ENCODE assay signal across 1 cellular context in the genomic region with DNA sequence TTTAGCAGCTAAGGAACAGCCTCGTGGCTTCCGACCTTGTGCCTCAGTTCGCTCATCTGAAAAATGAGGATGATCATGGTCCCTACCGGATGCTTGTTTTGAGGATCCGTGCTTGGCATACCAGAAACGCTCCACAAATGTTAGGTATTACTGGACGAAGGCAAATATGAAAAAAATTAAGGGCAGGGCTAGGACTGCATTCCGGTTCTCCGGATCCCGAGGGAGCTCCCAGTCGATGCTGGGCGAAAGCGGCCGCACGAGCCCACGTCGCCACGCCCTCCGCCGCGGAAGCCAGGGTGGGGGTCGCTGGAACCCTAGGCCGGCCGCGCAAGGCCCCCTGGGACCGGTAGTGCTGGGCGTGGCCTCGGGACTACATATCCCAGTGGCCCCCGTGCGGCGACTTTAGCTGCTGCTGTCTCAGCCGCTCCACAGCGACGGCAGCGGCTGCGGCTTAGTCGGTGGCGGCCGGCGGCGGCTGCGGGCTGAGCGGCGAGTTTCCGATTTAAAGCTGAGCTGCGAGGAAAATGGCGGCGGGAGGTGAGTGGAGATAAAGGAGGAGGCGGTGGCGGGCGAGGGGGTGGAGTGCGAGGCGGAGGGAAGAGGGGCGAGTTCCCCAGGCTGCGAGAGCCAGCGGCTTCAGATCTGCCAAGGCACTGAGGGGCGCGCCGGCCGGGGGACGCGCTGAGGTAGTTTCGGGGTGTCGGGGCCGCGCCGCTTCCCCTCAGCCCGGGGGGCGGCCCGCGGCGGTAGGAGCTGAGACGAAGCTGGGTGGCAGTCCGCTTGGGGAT.
A peak's percentile ranks its signal among the peaks of the same experiment; 100 is the strongest.
TF ChIP-seq lines count a peak whose summit lies in the region.

A gene (plus strand): TSS at position 405 of the 788 bp plus-strand sequence. CDS start 120,361 bp downstream, outside the sequence.

TF ChIP-seq in WTC11, 78 proteins besides CTCF, POLR2A, EP300 and RAD21 (continued from another document):
- TF ChIP-seq, protein P1, sequence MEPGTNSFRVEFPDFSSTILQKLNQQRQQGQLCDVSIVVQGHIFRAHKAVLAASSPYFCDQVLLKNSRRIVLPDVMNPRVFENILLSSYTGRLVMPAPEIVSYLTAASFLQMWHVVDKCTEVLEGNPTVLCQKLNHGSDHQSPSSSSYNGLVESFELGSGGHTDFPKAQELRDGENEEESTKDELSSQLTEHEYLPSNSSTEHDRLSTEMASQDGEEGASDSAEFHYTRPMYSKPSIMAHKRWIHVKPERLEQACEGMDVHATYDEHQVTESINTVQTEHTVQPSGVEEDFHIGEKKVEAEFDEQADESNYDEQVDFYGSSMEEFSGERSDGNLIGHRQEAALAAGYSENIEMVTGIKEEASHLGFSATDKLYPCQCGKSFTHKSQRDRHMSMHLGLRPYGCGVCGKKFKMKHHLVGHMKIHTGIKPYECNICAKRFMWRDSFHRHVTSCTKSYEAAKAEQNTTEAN (CRISPR knock-in tag; IDR thresholded peaks at IDR 0.05), result peak; percentile 66; the same call in 1 of the 2 replicates
- TF ChIP-seq, protein P2, sequence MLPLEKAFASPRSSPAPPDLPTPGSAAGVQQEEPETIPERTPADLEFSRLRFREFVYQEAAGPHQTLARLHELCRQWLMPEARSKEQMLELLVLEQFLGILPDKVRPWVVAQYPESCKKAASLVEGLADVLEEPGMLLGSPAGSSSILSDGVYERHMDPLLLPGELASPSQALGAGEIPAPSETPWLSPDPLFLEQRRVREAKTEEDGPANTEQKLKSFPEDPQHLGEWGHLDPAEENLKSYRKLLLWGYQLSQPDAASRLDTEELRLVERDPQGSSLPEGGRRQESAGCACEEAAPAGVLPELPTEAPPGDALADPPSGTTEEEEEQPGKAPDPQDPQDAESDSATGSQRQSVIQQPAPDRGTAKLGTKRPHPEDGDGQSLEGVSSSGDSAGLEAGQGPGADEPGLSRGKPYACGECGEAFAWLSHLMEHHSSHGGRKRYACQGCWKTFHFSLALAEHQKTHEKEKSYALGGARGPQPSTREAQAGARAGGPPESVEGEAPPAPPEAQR (CRISPR knock-in tag; IDR thresholded peaks at IDR 0.05), result no peak
- TF ChIP-seq ZNF121 (CRISPR knock-in tag; IDR thresholded peaks at IDR 0.05) (no peak), ETV6 (CRISPR knock-in tag; IDR thresholded peaks at IDR 0.05) (peak; percentile 53), TP53 (CRISPR knock-in tag; IDR thresholded peaks at IDR 0.05) (peak; percentile 47; the same call in 1 of the 2 replicates), NFE2L1 (CRISPR knock-in tag; IDR thresholded peaks at IDR 0.05) (peak; percentile 12; the same call in 1 of the 2 replicates), ZNF263 (CRISPR knock-in tag; IDR thresholded peaks at IDR 0.05; ENCODE audit: low read depth) (peak; percentile 29; the same call in 1 of the 2 replicates), MYBL2 (CRISPR knock-in tag; IDR thresholded peaks at IDR 0.05) (peak; percentile 85), FOXP1 (CRISPR knock-in tag; IDR thresholded peaks at IDR 0.05; ENCODE audit: borderline replicate concordance) (peak; percentile 89; the same call in 1 of the 2 replicates)
- TF ChIP-seq, protein P3, sequence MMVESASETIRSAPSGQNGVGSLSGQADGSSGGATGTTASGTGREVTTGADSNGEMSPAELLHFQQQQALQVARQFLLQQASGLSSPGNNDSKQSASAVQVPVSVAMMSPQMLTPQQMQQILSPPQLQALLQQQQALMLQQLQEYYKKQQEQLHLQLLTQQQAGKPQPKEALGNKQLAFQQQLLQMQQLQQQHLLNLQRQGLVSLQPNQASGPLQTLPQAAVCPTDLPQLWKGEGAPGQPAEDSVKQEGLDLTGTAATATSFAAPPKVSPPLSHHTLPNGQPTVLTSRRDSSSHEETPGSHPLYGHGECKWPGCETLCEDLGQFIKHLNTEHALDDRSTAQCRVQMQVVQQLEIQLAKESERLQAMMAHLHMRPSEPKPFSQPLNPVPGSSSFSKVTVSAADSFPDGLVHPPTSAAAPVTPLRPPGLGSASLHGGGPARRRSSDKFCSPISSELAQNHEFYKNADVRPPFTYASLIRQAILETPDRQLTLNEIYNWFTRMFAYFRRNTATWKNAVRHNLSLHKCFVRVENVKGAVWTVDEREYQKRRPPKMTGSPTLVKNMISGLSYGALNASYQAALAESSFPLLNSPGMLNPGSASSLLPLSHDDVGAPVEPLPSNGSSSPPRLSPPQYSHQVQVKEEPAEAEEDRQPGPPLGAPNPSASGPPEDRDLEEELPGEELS (CRISPR knock-in tag; IDR thresholded peaks at IDR 0.05), result peak; percentile 56; the same call in 1 of the 2 replicates
- TF ChIP-seq, protein P4, sequence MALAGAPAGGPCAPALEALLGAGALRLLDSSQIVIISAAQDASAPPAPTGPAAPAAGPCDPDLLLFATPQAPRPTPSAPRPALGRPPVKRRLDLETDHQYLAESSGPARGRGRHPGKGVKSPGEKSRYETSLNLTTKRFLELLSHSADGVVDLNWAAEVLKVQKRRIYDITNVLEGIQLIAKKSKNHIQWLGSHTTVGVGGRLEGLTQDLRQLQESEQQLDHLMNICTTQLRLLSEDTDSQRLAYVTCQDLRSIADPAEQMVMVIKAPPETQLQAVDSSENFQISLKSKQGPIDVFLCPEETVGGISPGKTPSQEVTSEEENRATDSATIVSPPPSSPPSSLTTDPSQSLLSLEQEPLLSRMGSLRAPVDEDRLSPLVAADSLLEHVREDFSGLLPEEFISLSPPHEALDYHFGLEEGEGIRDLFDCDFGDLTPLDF (CRISPR knock-in tag; IDR thresholded peaks at IDR 0.05), result peak; percentile 20; the same call in 1 of the 2 replicates
- TF ChIP-seq, protein P5, sequence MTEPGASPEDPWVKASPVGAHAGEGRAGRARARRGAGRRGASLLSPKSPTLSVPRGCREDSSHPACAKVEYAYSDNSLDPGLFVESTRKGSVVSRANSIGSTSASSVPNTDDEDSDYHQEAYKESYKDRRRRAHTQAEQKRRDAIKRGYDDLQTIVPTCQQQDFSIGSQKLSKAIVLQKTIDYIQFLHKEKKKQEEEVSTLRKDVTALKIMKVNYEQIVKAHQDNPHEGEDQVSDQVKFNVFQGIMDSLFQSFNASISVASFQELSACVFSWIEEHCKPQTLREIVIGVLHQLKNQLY (CRISPR knock-in tag; IDR thresholded peaks at IDR 0.05), result no peak
- TF ChIP-seq, protein P6, sequence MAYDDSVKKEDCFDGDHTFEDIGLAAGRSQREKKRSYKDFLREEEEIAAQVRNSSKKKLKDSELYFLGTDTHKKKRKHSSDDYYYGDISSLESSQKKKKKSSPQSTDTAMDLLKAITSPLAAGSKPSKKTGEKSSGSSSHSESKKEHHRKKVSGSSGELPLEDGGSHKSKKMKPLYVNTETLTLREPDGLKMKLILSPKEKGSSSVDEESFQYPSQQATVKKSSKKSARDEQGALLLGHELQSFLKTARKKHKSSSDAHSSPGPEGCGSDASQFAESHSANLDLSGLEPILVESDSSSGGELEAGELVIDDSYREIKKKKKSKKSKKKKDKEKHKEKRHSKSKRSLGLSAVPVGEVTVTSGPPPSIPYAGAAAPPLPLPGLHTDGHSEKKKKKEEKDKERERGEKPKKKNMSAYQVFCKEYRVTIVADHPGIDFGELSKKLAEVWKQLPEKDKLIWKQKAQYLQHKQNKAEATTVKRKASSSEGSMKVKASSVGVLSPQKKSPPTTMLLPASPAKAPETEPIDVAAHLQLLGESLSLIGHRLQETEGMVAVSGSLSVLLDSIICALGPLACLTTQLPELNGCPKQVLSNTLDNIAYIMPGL (CRISPR knock-in tag; IDR thresholded peaks at IDR 0.05), result no peak; the same call in 1 of the 2 replicates
- TF ChIP-seq, protein P7, sequence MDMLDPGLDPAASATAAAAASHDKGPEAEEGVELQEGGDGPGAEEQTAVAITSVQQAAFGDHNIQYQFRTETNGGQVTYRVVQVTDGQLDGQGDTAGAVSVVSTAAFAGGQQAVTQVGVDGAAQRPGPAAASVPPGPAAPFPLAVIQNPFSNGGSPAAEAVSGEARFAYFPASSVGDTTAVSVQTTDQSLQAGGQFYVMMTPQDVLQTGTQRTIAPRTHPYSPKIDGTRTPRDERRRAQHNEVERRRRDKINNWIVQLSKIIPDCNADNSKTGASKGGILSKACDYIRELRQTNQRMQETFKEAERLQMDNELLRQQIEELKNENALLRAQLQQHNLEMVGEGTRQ (CRISPR knock-in tag; IDR thresholded peaks at IDR 0.05), result no peak
- TF ChIP-seq, protein P8, sequence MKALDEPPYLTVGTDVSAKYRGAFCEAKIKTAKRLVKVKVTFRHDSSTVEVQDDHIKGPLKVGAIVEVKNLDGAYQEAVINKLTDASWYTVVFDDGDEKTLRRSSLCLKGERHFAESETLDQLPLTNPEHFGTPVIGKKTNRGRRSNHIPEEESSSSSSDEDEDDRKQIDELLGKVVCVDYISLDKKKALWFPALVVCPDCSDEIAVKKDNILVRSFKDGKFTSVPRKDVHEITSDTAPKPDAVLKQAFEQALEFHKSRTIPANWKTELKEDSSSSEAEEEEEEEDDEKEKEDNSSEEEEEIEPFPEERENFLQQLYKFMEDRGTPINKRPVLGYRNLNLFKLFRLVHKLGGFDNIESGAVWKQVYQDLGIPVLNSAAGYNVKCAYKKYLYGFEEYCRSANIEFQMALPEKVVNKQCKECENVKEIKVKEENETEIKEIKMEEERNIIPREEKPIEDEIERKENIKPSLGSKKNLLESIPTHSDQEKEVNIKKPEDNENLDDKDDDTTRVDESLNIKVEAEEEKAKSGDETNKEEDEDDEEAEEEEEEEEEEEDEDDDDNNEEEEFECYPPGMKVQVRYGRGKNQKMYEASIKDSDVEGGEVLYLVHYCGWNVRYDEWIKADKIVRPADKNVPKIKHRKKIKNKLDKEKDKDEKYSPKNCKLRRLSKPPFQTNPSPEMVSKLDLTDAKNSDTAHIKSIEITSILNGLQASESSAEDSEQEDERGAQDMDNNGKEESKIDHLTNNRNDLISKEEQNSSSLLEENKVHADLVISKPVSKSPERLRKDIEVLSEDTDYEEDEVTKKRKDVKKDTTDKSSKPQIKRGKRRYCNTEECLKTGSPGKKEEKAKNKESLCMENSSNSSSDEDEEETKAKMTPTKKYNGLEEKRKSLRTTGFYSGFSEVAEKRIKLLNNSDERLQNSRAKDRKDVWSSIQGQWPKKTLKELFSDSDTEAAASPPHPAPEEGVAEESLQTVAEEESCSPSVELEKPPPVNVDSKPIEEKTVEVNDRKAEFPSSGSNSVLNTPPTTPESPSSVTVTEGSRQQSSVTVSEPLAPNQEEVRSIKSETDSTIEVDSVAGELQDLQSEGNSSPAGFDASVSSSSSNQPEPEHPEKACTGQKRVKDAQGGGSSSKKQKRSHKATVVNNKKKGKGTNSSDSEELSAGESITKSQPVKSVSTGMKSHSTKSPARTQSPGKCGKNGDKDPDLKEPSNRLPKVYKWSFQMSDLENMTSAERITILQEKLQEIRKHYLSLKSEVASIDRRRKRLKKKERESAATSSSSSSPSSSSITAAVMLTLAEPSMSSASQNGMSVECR (CRISPR knock-in tag; IDR thresholded peaks at IDR 0.05; ENCODE audit: borderline replicate concordance), result 0 out of 2 replicates have a peak, but pooled peaks have one; percentile 36
